In genomic region chr2:65370387-65371093, GRCh38 we compare ENCODE assay signal across 10 cellular contexts.
DNase-seq lines count a peak whose midpoint lies in the region; ATAC-seq, FAIRE-seq and TF ChIP-seq lines count a peak whose summit lies in the region.
"Had no signal": no experiment of that assay in that cellular context is flagged by ENCODE, and none has a peak within 500 bp of the region (broad histone marks: within the 10 kb centered on the region; RNA-seq: fewer than 3 reads in every experiment).

No MANE protein-coding gene starts in this region.

- no peak for DNase-seq in GM18507 (ENCODE audit: extremely low spot score, insufficient read length, low read depth)
- peak; percentile 92 for DNase-seq in myocyte (ENCODE audit: low read depth)
- DNase-seq in SKM-1 treated with dmso at 0.1 percent for 144 hours (lab: John Stamatoyannopoulos, UW; ENCODE audit: unreplicated experiment), result no peak
- no peak for DNase-seq in midbrain (lab: John Stamatoyannopoulos, UW)
- no peak for DNase-seq in GM13977 (ENCODE audit: low spot score)
- no peak for DNase-seq in HCEC 1CT
- DNase-seq: amygdala had no signal

- ATAC-seq in HG02884 (IDR thresholded peaks at IDR 0.05; ENCODE audit: unreplicated experiment), result peak; percentile 50

- FAIRE-seq in GM18507 (lab: Jason Lieb, UNC), result peak; percentile 45
- FAIRE-seq: islet of Langerhans had no signal

- no peak for TF ChIP-seq CTCF in GM13977 (IDR thresholded peaks at IDR 0.05; ENCODE audit: extremely low read depth, insufficient read depth, missing control alignments)

- in situ Hi-C loops in GM13977 (cut with MboI; ENCODE audit: low pct_unique_long_range_greater_than_20kb, low sequenced_read_pairs, unreplicated experiment), result no loop called here

TF ChIP-seq in PFSK-1, 5 proteins besides CTCF, POLR2A, EP300 and RAD21:
- TF ChIP-seq FOXP2 (optimal IDR thresholded peaks at IDR 0.05; ENCODE audit: borderline replicate concordance, extremely low read depth, extremely low read length, insufficient read depth) (peak; percentile 34), REST (IDR thresholded peaks at IDR 0.05; ENCODE audit: insufficient read depth in 1 of 2, low read depth in 2 of 2, low read length in 2 of 2) (no peak), SIN3A (IDR thresholded peaks at IDR 0.05; ENCODE audit: borderline replicate concordance, insufficient read depth, low read length) (no peak), POLR2AphosphoS5 (IDR thresholded peaks at IDR 0.05; ENCODE audit: low read depth, low read length) (no peak), TAF1 (IDR thresholded peaks at IDR 0.05; ENCODE audit: borderline replicate concordance, insufficient read depth, low read length) (no peak)
